ENCODE assay signal across 8 cellular contexts in genomic region chr5:176818391-176819098, GRCh38. TPM values are rescaled to one million over a fixed set of nuclear protein-coding genes. Genes with fewer than 3 reads are reported as not detected.
DNase-seq lines count a peak whose midpoint lies in the region; ATAC-seq, FAIRE-seq and TF ChIP-seq lines count a peak whose summit lies in the region.

No MANE protein-coding gene starts in this region.

- FAIRE-seq in H54 (lab: Jason Lieb, UNC) = no peak

- CTCF ChIA-PET in activated naive CD4-positive, alpha-beta T cell treated with anti-CD3 and anti-CD28 coated beads, Interleukin-2, amount 10 ng/mL, durations not matched to agents 7 days and 5 days (lab: Charles Lee) = interaction anchor here (1.0 to 1.9 kb wide), 3 partner anchors 9 to 158 kb away, joined by 3 to 8 read pairs (median 3); no protein-coding TSS in a partner anchor

- H3K27ac Mint-ChIP-seq in activated naive CD4-positive, alpha-beta T cell treated with anti-CD3 and anti-CD28 coated beads, Interleukin-2, amount 10 ng/mL, durations not matched to agents 7 days and 5 days = no peak overlapping the region
- H3K27ac Mint-ChIP-seq in brain = peak overlapping the region in 4 of 5 experiments; percentile 36 to 70 (median 58)
- peak overlapping the region; percentile 90 for H3K27ac Mint-ChIP-seq in stimulated activated naive B cell treated with anti-CD40 and anti-IgM and Interleukin-4, amounts not matched to agents 10 μg/mL and 1 μg/mL and 100 μg/mL, for 72 hours

- peak in 1 of 2 experiments; percentile 29 for TF ChIP-seq CTCF in brain (conservative IDR thresholded peaks at IDR 0.05)

- H3K4me3 Mint-ChIP-seq in activated naive CD4-positive, alpha-beta T cell treated with anti-CD3 and anti-CD28 coated beads, Interleukin-2, amount 10 ng/mL, durations not matched to agents 7 days and 5 days = peak overlapping the region; percentile 26
- peak overlapping the region; percentile 74 to 81 (median 78) for H3K4me3 Mint-ChIP-seq in brain
- H3K4me3 Mint-ChIP-seq in stimulated activated naive B cell treated with anti-CD40 and anti-IgM and Interleukin-4, amounts not matched to agents 10 μg/mL and 1 μg/mL and 100 μg/mL, for 72 hours = peak overlapping the region; percentile 63 to 64

- no peak for TF ChIP-seq POLR2A in H54 (IDR thresholded peaks at IDR 0.05; ENCODE audit: low read depth, low read length)

- H3K36me3 Mint-ChIP-seq in activated naive CD4-positive, alpha-beta T cell treated with anti-CD3 and anti-CD28 coated beads, Interleukin-2, amount 10 ng/mL, durations not matched to agents 7 days and 5 days = no peaks in the 10 kb centered on the region
- peaks cover 5% of the 10 kb centered on the region for H3K36me3 Mint-ChIP-seq in brain
- no peaks in the 10 kb centered on the region for H3K36me3 Mint-ChIP-seq in stimulated activated naive B cell treated with anti-CD40 and anti-IgM and Interleukin-4, amounts not matched to agents 10 μg/mL and 1 μg/mL and 100 μg/mL, for 72 hours

- peaks cover 9% of the 10 kb centered on the region for H3K4me1 Mint-ChIP-seq in activated naive CD4-positive, alpha-beta T cell treated with anti-CD3 and anti-CD28 coated beads, Interleukin-2, amount 10 ng/mL, durations not matched to agents 7 days and 5 days
- H3K4me1 Mint-ChIP-seq in brain = peaks cover 61% of the 10 kb centered on the region
- peaks cover 9 to 17% of the 10 kb centered on the region in 2 donors for H3K4me1 Mint-ChIP-seq in stimulated activated naive B cell treated with anti-CD40 and anti-IgM and Interleukin-4, amounts not matched to agents 10 μg/mL and 1 μg/mL and 100 μg/mL, for 72 hours

- DNase-seq in activated naive CD4-positive, alpha-beta T cell treated with anti-CD3 and anti-CD28 coated beads, Interleukin-2, amount 10 ng/mL, durations not matched to agents 7 days and 5 days = peak; percentile 40
- no peak for DNase-seq in activated naive CD4-positive, alpha-beta T cell (lab: John Stamatoyannopoulos, UW)
- no peak for DNase-seq in stimulated activated naive B cell treated with anti-CD40 and anti-IgM and Interleukin-4, amounts not matched to agents 10 μg/mL and 1 μg/mL and 100 μg/mL, for 72 hours
- DNase-seq in T-helper 9 cell (no peak), H54 (ENCODE audit: insufficient read length, low spot score) (no peak), NOMO-1 treated with DMSO at 0.1 percent for 48 hours (lab: John Stamatoyannopoulos, UW; ENCODE audit: unreplicated experiment) (no peak)

- ATAC-seq in HG03108 (IDR thresholded peaks at IDR 0.05; ENCODE audit: unreplicated experiment) = peak; percentile 68
- ATAC-seq in stimulated activated naive B cell treated with anti-CD40 and anti-IgM and Interleukin-4, amounts not matched to agents 10 μg/mL and 1 μg/mL and 100 μg/mL, for 72 hours (replicated peaks) = peak; percentile 65

- no peaks in the 10 kb centered on the region for H3K9me3 Mint-ChIP-seq in activated naive CD4-positive, alpha-beta T cell treated with anti-CD3 and anti-CD28 coated beads, Interleukin-2, amount 10 ng/mL, durations not matched to agents 7 days and 5 days
- H3K9me3 Mint-ChIP-seq in brain = peaks cover 0 to 11% (median 5%) of the 10 kb centered on the region in 5 experiments
- H3K9me3 Mint-ChIP-seq in stimulated activated naive B cell treated with anti-CD40 and anti-IgM and Interleukin-4, amounts not matched to agents 10 μg/mL and 1 μg/mL and 100 μg/mL, for 72 hours = no peaks in the 10 kb centered on the region

- peaks cover 88% of the 10 kb centered on the region for H3K27me3 Mint-ChIP-seq in activated naive CD4-positive, alpha-beta T cell treated with anti-CD3 and anti-CD28 coated beads, Interleukin-2, amount 10 ng/mL, durations not matched to agents 7 days and 5 days
- H3K27me3 Mint-ChIP-seq in brain = peaks cover 16% of the 10 kb centered on the region
- H3K27me3 Mint-ChIP-seq in stimulated activated naive B cell treated with anti-CD40 and anti-IgM and Interleukin-4, amounts not matched to agents 10 μg/mL and 1 μg/mL and 100 μg/mL, for 72 hours = peaks cover 79 to 85% of the 10 kb centered on the region in 2 donors

RNA-seq across cellular contexts. Expression of gene UNC5A, which starts 8.2 kb away (rescaled TPM):
- 50.6 TPM for polyA plus RNA-seq in brain (ENCODE audit: insufficient read depth, low read depth, low replicate concordance)

Comparison
In these comparisons a context has a peak if more than half of its experiments do, and no peak if none do; other contexts are left out.
1. H3K4me3 Mint-ChIP-seq: peak in every context shown above with its lines; median percentile 78 in brain; 64 in stimulated activated naive B cell treated with anti-CD40 and anti-IgM and Interleukin-4, amounts not matched to agents 10 μg/mL and 1 μg/mL and 100 μg/mL, for 72 hours; 26 in activated naive CD4-positive, alpha-beta T cell treated with anti-CD3 and anti-CD28 coated beads, Interleukin-2, amount 10 ng/mL, durations not matched to agents 7 days and 5 days.